In the genomic region with DNA sequence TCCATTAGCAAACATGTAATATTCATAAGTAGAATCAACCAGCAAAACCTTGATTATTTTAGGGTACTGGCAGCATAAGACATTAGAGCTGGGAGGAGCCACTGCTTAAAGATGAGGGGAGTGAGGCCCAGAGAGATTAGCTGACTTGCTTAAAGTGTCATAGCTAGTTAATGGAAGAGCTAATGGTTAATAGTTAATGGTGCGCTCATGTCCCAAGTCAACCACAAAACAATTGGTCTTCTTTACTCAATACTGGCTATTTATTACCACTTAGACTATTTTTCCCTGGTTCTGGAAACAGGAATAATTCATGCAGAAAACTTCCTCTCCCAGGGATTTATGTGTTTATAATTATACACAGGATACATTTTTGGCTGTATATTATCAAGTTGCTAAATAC, we compare ENCODE assay signal across 1 cellular context.
TF ChIP-seq lines count a peak whose summit lies in the region.

No MANE protein-coding gene starts in this region.

TF ChIP-seq in IMR-90, 13 proteins besides CTCF, POLR2A, EP300 and RAD21 (continued from another document):
- TF ChIP-seq BHLHE40 (IDR thresholded peaks at IDR 0.05; ENCODE audit: low read depth, low read length) (no peak), NFE2L2 (IDR thresholded peaks at IDR 0.05; ENCODE audit: low read depth, low read length) (no peak)
